In genomic region chr12:105775351-105775750, GRCh38 we compare ENCODE assay signal across 13 cellular contexts.
DNase-seq lines count a peak whose midpoint lies in the region; ATAC-seq and TF ChIP-seq lines count a peak whose summit lies in the region.
"Had no signal": no experiment of that assay in that cellular context is flagged by ENCODE, and none has a peak within 500 bp of the region (broad histone marks: within the 10 kb centered on the region; RNA-seq: fewer than 3 reads in every experiment).

No MANE protein-coding gene starts in this region.

- H3K27me3 ChIP-seq in brain microvascular endothelial cell (replicated peaks) (no peaks in the 10 kb centered on the region), kidney epithelial cell (ENCODE audit: control insufficient read depth, insufficient read depth, low read length) (no peaks in the 10 kb centered on the region), prostate gland (replicated peaks; ENCODE audit: insufficient read depth) (no peaks in the 10 kb centered on the region)

- 100% methylated on average over 1 of the region's 3 CpGs for WGBS in prostate gland

- H3K36me3 ChIP-seq in brain microvascular endothelial cell (replicated peaks) (no peaks in the 10 kb centered on the region), kidney epithelial cell (ENCODE audit: control insufficient read depth, insufficient read depth, low read length) (no peaks in the 10 kb centered on the region), prostate gland (no peaks in the 10 kb centered on the region)

- ATAC-seq in GM19035 (IDR thresholded peaks at IDR 0.05; ENCODE audit: unreplicated experiment) = no peak
- ATAC-seq in HG02678 (IDR thresholded peaks at IDR 0.05; ENCODE audit: unreplicated experiment) = no peak
- ATAC-seq: left colon had no signal

- DNase-seq in AG08396 (ENCODE audit: low spot score) (peak; percentile 10), HK-2 (ENCODE audit: unreplicated experiment) (peak; percentile 3), brain microvascular endothelial cell (peak; percentile 54), kidney epithelial cell (ENCODE audit: low read depth) (peak; percentile 10), prostate gland (ENCODE audit: low spot score) (no peak)
- no peak for DNase-seq in activated naive CD4-positive, alpha-beta T cell treated with Interleukin-2 at 50 U/mL for 16 hours
- DNase-seq: activated CD8-positive, alpha-beta memory T cell treated with anti-CD3 and anti-CD28 coated beads, Interleukin-2, amount 50 U/mL, for 4 hours; CD4-positive, alpha-beta T cell; left colon; OCI-M1 had no signal

- H3K4me1 ChIP-seq in prostate gland (replicated peaks) = no peaks in the 10 kb centered on the region
- H3K4me1 ChIP-seq: parathyroid adenoma had no signal

- H3K9me3 ChIP-seq in prostate gland = no peaks in the 10 kb centered on the region

- no peak for TF ChIP-seq POLR2A in prostate gland (IDR thresholded peaks at IDR 0.05)

- no peak overlapping the region for H3K27ac ChIP-seq in brain microvascular endothelial cell
- H3K27ac ChIP-seq in prostate gland = no peak overlapping the region
- H3K27ac ChIP-seq: parathyroid adenoma had no signal

- H3K4me3 ChIP-seq in brain microvascular endothelial cell (ENCODE audit: low read depth, low read length) = no peak overlapping the region
- no peak overlapping the region for H3K4me3 ChIP-seq in kidney epithelial cell (ENCODE audit: low read depth, low read length)
- H3K4me3 ChIP-seq in prostate gland = no peak overlapping the region

- in situ Hi-C loops in brain microvascular endothelial cell (cut with HindIII; ENCODE audit: low pct_ligation_motif_present, low sequenced_read_pairs) = no loop called here

- TF ChIP-seq CTCF in brain microvascular endothelial cell (IDR thresholded peaks at IDR 0.05; ENCODE audit: low read depth, low read length, missing control alignments) (peak; percentile 25), kidney epithelial cell (IDR thresholded peaks at IDR 0.05; ENCODE audit: insufficient read depth, low read length, poor library complexity, severe bottlenecking) (no peak), prostate gland (IDR thresholded peaks at IDR 0.05) (peak in 2 of 4 experiments; percentile 18)

- intact Hi-C loops in prostate gland (cut with DNase I) = loop anchor here (10.0 kb wide), 1 partner anchor 359 kb away; the partner anchor contains the start of gene NUAK1

Comparison
In these comparisons a context has a peak if more than half of its experiments do, and no peak if none do; other contexts are left out.
1. DNase-seq: peak in AG08396 (single experiment), HK-2 (single experiment), brain microvascular endothelial cell (single experiment) and kidney epithelial cell (single experiment); none in activated naive CD4-positive, alpha-beta T cell treated with Interleukin-2 at 50 U/mL for 16 hours (single experiment) and prostate gland (single experiment).